In the genomic region with DNA sequence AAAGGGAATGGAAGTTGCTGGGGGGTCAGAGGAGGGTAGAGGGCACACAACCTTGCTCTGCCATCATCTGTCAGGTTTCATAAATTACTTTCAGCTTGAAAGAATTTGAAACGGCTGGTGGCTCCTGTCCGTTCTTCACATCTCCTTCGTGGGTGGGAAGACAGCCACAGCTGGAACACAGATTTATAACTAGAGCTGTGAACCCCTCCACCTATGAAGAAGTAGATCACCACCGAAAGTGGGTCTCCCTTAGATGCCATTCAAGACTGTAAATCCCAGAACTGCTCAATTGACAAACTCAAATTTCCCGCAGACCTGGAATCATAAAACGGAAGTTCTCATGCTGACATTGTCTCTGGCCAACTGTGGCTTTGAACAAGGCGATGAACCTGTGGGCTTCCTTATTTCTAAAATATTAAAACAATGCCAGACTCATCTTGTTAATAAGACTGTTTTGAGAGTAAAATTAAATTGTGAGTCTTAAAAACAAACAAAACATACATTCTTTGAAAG, we compare ENCODE assay signal across 14 cellular contexts.
DNase-seq lines count a peak whose midpoint lies in the region; ATAC-seq, FAIRE-seq and TF ChIP-seq lines count a peak whose summit lies in the region.
"Had no signal": no experiment of that assay in that cellular context is flagged by ENCODE, and none has a peak within 500 bp of the region (broad histone marks: within the 10 kb centered on the region; RNA-seq: fewer than 3 reads in every experiment).

No MANE protein-coding gene starts in this region.

- peaks cover 14% of the 10 kb centered on the region for H3K4me1 Mint-ChIP-seq in type B pancreatic cell (ENCODE audit: unreplicated experiment)

- peak overlapping the region; percentile 57 for H3K27ac Mint-ChIP-seq in type B pancreatic cell
- H3K27ac Mint-ChIP-seq: H9 had no signal

- H3K4me1 ChIP-seq in Peyer's patch (no peaks in the 10 kb centered on the region), kidney (ENCODE audit: control insufficient read depth in 1 of 2, insufficient read depth in 1 of 2, low read depth in 1 of 2, low read length in 2 of 2) (no peaks in the 10 kb centered on the region), mucosa of descending colon (ENCODE audit: low read depth) (peaks cover 4% of the 10 kb centered on the region)

- H3K9me3 ChIP-seq in Peyer's patch, result no peaks in the 10 kb centered on the region
- H3K9me3 ChIP-seq in kidney (ENCODE audit: control insufficient read depth in 1 of 2, low read length in 2 of 2), result no peaks in the 10 kb centered on the region
- no peaks in the 10 kb centered on the region for H3K9me3 ChIP-seq in mucosa of descending colon

- FAIRE-seq in kidney (lab: Jason Lieb, UNC), result no peak
- FAIRE-seq: K562 had no signal

- H3K9me3 Mint-ChIP-seq in type B pancreatic cell, result no peaks in the 10 kb centered on the region
- H3K9me3 Mint-ChIP-seq: H9 had no signal

- DNase-seq in Peyer's patch (no peak), kidney (no peak), mucosa of descending colon (no peak), type B pancreatic cell (ENCODE audit: extremely low spot score, unreplicated experiment) (no peak), dedifferentiated amniotic fluid mesenchymal stem cell (ENCODE audit: extremely low spot score) (no peak)
- DNase-seq: DMS79, H9, NCI-H1417, NCI-H187 treated with DMSO at 0.1 percent for 48 hours, NCI-H526, SHP77 treated with DMSO at 0.1 percent for 48 hours had no signal

- TF ChIP-seq CTCF in Peyer's patch (IDR thresholded peaks at IDR 0.05), result no peak
- TF ChIP-seq CTCF in kidney (IDR thresholded peaks at IDR 0.05; ENCODE audit: borderline replicate concordance, extremely low read depth, insufficient read depth), result no peak
- TF ChIP-seq CTCF in mucosa of descending colon (IDR thresholded peaks at IDR 0.05), result no peak
- no peak for TF ChIP-seq CTCF in type B pancreatic cell (conservative IDR thresholded peaks at IDR 0.05)

- intact Hi-C loops in kidney (cut with DNase I) (no loop called here), mucosa of descending colon (cut with DNase I, micrococcal nuclease) (no loop called here)

- H3K4me3 Mint-ChIP-seq in type B pancreatic cell, result peak overlapping the region; percentile 52
- H3K4me3 Mint-ChIP-seq: H9 had no signal

- TF ChIP-seq POLR2A in Peyer's patch (IDR thresholded peaks at IDR 0.05), result no peak

- no peaks in the 10 kb centered on the region for H3K27me3 ChIP-seq in Peyer's patch

- peaks cover 5% of the 10 kb centered on the region for H3K27me3 Mint-ChIP-seq in type B pancreatic cell

- no peaks in the 10 kb centered on the region for H3K36me3 ChIP-seq in Peyer's patch
- H3K36me3 ChIP-seq in kidney (ENCODE audit: control insufficient read depth in 1 of 2, insufficient read depth in 2 of 2, low read length in 2 of 2), result no peaks in the 10 kb centered on the region
- no peaks in the 10 kb centered on the region for H3K36me3 ChIP-seq in mucosa of descending colon (ENCODE audit: low read depth)

- H3K27ac ChIP-seq in Peyer's patch (peak overlapping the region in 2 of 4 donors; percentile 51 to 62), kidney (ENCODE audit: low read depth in 2 of 2, low read length in 2 of 2) (no peak overlapping the region)

- peak overlapping the region in 3 of 4 donors; percentile 4 to 55 (median 43) for H3K4me3 ChIP-seq in Peyer's patch
- H3K4me3 ChIP-seq in kidney (ENCODE audit: low read length in 2 of 2), result peak overlapping the region; percentile 12 to 31
- H3K4me3 ChIP-seq in mucosa of descending colon, result no peak overlapping the region
- H3K4me3 ChIP-seq: K562 had no signal

- H3K36me3 Mint-ChIP-seq in type B pancreatic cell, result no peaks in the 10 kb centered on the region

- peak; percentile 26 for ATAC-seq in mucosa of descending colon
- no peak for ATAC-seq in HG03175 (IDR thresholded peaks at IDR 0.05; ENCODE audit: unreplicated experiment)
- no peak for ATAC-seq in HG02885 (IDR thresholded peaks at IDR 0.05; ENCODE audit: poor library complexity, unreplicated experiment)
- ATAC-seq: K562 had no signal

- no peak overlapping the region for H3K9ac ChIP-seq in kidney (ENCODE audit: low read length in 2 of 2)
